Comparison of ENCODE assay signal across 1 cellular context in the genomic region with DNA sequence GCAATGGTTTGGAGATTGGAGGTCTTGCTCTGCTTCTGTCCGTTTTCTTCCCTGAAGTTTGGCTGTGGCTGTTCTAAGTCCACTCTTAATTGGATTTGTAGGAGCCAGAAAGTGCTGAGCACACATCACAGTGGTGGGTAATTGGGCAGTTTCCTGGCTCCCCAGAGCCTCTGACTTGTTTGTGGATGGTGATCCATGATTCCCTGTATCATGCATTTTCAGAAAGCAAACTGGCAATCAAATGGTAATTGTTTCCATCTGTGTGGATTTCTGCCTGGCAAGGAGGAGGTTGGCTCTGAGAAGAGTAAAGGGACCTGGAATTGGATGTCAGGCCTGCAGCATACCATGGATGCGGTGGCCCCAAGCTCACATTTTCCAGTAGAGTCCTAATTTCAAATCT.
TF ChIP-seq lines count a peak whose summit lies in the region.

No MANE protein-coding gene starts in this region.

TF ChIP-seq in SK-N-SH treated with all-trans-retinoic acid at 6 μM for 48 hours, 23 proteins besides CTCF, POLR2A, EP300 and RAD21 (continued from another document):
- TF ChIP-seq, protein P1, sequence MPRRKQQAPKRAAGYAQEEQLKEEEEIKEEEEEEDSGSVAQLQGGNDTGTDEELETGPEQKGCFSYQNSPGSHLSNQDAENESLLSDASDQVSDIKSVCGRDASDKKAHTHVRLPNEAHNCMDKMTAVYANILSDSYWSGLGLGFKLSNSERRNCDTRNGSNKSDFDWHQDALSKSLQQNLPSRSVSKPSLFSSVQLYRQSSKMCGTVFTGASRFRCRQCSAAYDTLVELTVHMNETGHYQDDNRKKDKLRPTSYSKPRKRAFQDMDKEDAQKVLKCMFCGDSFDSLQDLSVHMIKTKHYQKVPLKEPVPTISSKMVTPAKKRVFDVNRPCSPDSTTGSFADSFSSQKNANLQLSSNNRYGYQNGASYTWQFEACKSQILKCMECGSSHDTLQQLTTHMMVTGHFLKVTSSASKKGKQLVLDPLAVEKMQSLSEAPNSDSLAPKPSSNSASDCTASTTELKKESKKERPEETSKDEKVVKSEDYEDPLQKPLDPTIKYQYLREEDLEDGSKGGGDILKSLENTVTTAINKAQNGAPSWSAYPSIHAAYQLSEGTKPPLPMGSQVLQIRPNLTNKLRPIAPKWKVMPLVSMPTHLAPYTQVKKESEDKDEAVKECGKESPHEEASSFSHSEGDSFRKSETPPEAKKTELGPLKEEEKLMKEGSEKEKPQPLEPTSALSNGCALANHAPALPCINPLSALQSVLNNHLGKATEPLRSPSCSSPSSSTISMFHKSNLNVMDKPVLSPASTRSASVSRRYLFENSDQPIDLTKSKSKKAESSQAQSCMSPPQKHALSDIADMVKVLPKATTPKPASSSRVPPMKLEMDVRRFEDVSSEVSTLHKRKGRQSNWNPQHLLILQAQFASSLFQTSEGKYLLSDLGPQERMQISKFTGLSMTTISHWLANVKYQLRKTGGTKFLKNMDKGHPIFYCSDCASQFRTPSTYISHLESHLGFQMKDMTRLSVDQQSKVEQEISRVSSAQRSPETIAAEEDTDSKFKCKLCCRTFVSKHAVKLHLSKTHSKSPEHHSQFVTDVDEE (CRISPR knock-in tag; IDR thresholded peaks at IDR 0.05) = peak; percentile 90; the same call in 1 of the 2 replicates
